20 cellular contexts compared by ENCODE assay signal in genomic region chr18:402129-402528, GRCh38.
DNase-seq lines count a peak whose midpoint lies in the region; ATAC-seq, FAIRE-seq and TF ChIP-seq lines count a peak whose summit lies in the region.
"Had no signal": no experiment of that assay in that cellular context is flagged by ENCODE, and none has a peak within 500 bp of the region (broad histone marks: within the 10 kb centered on the region; RNA-seq: fewer than 3 reads in every experiment).

No MANE protein-coding gene starts in this region.

- H3K27me3 ChIP-seq in MM.1S (replicated peaks; ENCODE audit: insufficient read depth, low read length) (no peaks in the 10 kb centered on the region), K562 (ENCODE audit: control insufficient read depth in 2 of 2, insufficient read depth in 2 of 2, low read length in 2 of 2) (peaks cover 15 to 18% of the 10 kb centered on the region in 2 experiments), foreskin keratinocyte (no peaks in the 10 kb centered on the region)
- H3K27me3 ChIP-seq: BLaER1 had no signal

- no peak for TF ChIP-seq RAD21 in K562 (CRISPR knock-in tag; conservative IDR thresholded peaks at IDR 0.05 in 1 of 2, IDR thresholded peaks at IDR 0.05 in 1 of 2)

- no peak overlapping the region for H3K4me3 ChIP-seq in MM.1S (ENCODE audit: low read length)
- H3K4me3 ChIP-seq in K562: no peak overlapping the region
- H3K4me3 ChIP-seq: BLaER1, GM23338 had no signal

- H3K36me3 ChIP-seq in MM.1S (replicated peaks; ENCODE audit: insufficient read depth, low read length): no peaks in the 10 kb centered on the region
- no peaks in the 10 kb centered on the region for H3K36me3 ChIP-seq in K562 (ENCODE audit: control insufficient read depth, insufficient read depth, low read length)

- H3K27ac ChIP-seq in MM.1S (ENCODE audit: low read length): no peak overlapping the region
- no peak overlapping the region for H3K27ac ChIP-seq in K562 (ENCODE audit: extremely low read depth, low read depth, low read length)
- H3K27ac ChIP-seq in foreskin keratinocyte: no peak overlapping the region
- H3K27ac ChIP-seq: BLaER1 had no signal

- H2AFZ ChIP-seq in MM.1S (ENCODE audit: low read length): peak overlapping the region; percentile 29; the same call in 1 of the 2 replicates
- H2AFZ ChIP-seq in K562 (ENCODE audit: low read depth, low read length): no peak overlapping the region
- H2AFZ ChIP-seq: GM23338 had no signal

- CTCF ChIA-PET in K562 (lab: Yijun Ruan, JAX; ENCODE audit: low intra/inter-chr PET ratio): no interaction called here

- ATAC-seq in K562 (no peak), GM19324 (IDR thresholded peaks at IDR 0.05; ENCODE audit: low FRiP score, unreplicated experiment) (no peak), foreskin keratinocyte (no peak)
- ATAC-seq: CD8-positive, alpha-beta T cell; GM23338 had no signal

- TF ChIP-seq CTCF in MM.1S (IDR thresholded peaks at IDR 0.05; ENCODE audit: low read length) (no peak), K562 (IDR thresholded peaks at IDR 0.05 in 2 of 3, conservative IDR thresholded peaks at IDR 0.05 in 1 of 3; ENCODE audit: insufficient read depth in 2 of 3, low read depth in 1 of 3, low read length in 3 of 3) (no peak), foreskin keratinocyte (conservative IDR thresholded peaks at IDR 0.05) (no peak)

- 1% methylated on average over 5 of the region's 5 CpGs for WGBS in K562 (ENCODE audit: insufficient coverage, low coverage, missing lambda C conversion rate)

- in situ Hi-C loops in K562 (cut with MboI): no loop called here

- intact Hi-C loops in K562 (cut with micrococcal nuclease): no loop called here

- H4K20me1 ChIP-seq in MM.1S (ENCODE audit: insufficient read depth, low read length) (no peaks in the 10 kb centered on the region), K562 (replicated peaks; ENCODE audit: control insufficient read depth, insufficient read depth, low read length) (no peaks in the 10 kb centered on the region)
- H4K20me1 ChIP-seq: BLaER1 had no signal

- no peak for TF ChIP-seq POLR2A in K562 (conservative IDR thresholded peaks at IDR 0.05)

- POLR2A ChIA-PET in K562 (lab: Yijun Ruan, JAX): no interaction called here

- no peaks in the 10 kb centered on the region for H3K4me1 ChIP-seq in MM.1S (ENCODE audit: low read length)
- H3K4me1 ChIP-seq in K562 (replicated peaks in 1 of 2; ENCODE audit: control insufficient read depth in 2 of 2, insufficient read depth in 2 of 2, low read length in 2 of 2): no peaks in the 10 kb centered on the region
- no peaks in the 10 kb centered on the region for H3K4me1 ChIP-seq in foreskin keratinocyte

- H3K9me1 ChIP-seq in K562 (ENCODE audit: control insufficient read depth, insufficient read depth, low read length): no peaks in the 10 kb centered on the region

- DNase-seq in NCI-H748 (lab: John Stamatoyannopoulos, UW; ENCODE audit: unreplicated experiment): peak; percentile 33
- no peak for DNase-seq in NCI-H748 treated with DMSO at 0.1 percent for 48 hours (lab: John Stamatoyannopoulos, UW)
- DNase-seq in MM.1S: no peak
- DNase-seq in K562 (ENCODE audit: extremely low read depth in 1 of 4, low spot score in 3 of 4): no peak
- no peak for DNase-seq in T-helper 2 cell
- DNase-seq in foreskin keratinocyte: no peak
- DNase-seq: 8988T; CD8-positive, alpha-beta T cell; COR-L47; DMS 273 treated with DMSO at 0.1 percent for 48 hours; DMS79; GDM1; HCEC 1CT had no signal

- H3K4me2 ChIP-seq in MM.1S (ENCODE audit: low read depth, low read length) (no peak overlapping the region), K562 (ENCODE audit: insufficient read depth, low read length) (no peak overlapping the region)
- H3K4me2 ChIP-seq: BLaER1, GM23338 had no signal

- no peak for FAIRE-seq in K562 (lab: Jason Lieb, UNC)
- FAIRE-seq: GM12892, GM18507, H54, HTR-8/SVneo had no signal

- no TSS peak for BruUV-seq in K562 (replicated peaks; lab: Mats Ljungman, UMichigan)

- no peaks in the 10 kb centered on the region for H3K9me2 ChIP-seq in MM.1S (replicated peaks; ENCODE audit: insufficient read depth, low read length)

- no peak for TF ChIP-seq EP300 in K562 (IDR thresholded peaks at IDR 0.05; ENCODE audit: low read length)

- H3K9ac ChIP-seq in MM.1S (ENCODE audit: low read length) (no peak overlapping the region), K562 (ENCODE audit: insufficient read depth in 1 of 2, low read depth in 2 of 2, low read length in 2 of 2) (no peak overlapping the region)
- H3K9ac ChIP-seq: BLaER1 had no signal

- H3K9me3 ChIP-seq in MM.1S (replicated peaks; ENCODE audit: insufficient read depth, low read length) (no peaks in the 10 kb centered on the region), K562 (replicated peaks; ENCODE audit: control insufficient read depth, insufficient read depth, low read depth, low read length) (no peaks in the 10 kb centered on the region)

- no peaks in the 10 kb centered on the region for H3F3A ChIP-seq in MM.1S (ENCODE audit: insufficient read depth, low read length)

- no peaks in the 10 kb centered on the region for H3K79me2 ChIP-seq in MM.1S (ENCODE audit: low read length)
- no peaks in the 10 kb centered on the region for H3K79me2 ChIP-seq in K562 (ENCODE audit: control insufficient read depth, insufficient read depth, low read length)

TF ChIP-seq in K562, 482 proteins besides CTCF, POLR2A, EP300 and RAD21:
- TF ChIP-seq RFX1 (IDR thresholded peaks at IDR 0.05) (peak; percentile 23; the same call in 1 of the 2 replicates), RREB1 (CRISPR knock-in tag; IDR thresholded peaks at IDR 0.05) (no peak)
TF ChIP-seq in K562: peak in this region for 1.
